In genomic region chr7:64574481-64575159, GRCh38 we compare ENCODE assay signal across 12 cellular contexts. TPM values are rescaled to one million over a fixed set of nuclear protein-coding genes. Genes with fewer than 3 reads are reported as not detected.
A peak's percentile ranks its signal among the peaks of the same experiment; 100 is the strongest.
DNase-seq lines count a peak whose midpoint lies in the region; ATAC-seq and TF ChIP-seq lines count a peak whose summit lies in the region.
"Had no signal": no experiment of that assay in that cellular context is flagged by ENCODE, and none has a peak within 500 bp of the region (broad histone marks: within the 10 kb centered on the region; RNA-seq: fewer than 3 reads in every experiment).

No MANE protein-coding gene starts in this region.

- TF ChIP-seq CTCF in dorsolateral prefrontal cortex (IDR thresholded peaks at IDR 0.05 in 54 of 56, conservative IDR thresholded peaks at IDR 0.05 in 2 of 56; ENCODE audit: low read depth in 1 of 56, partially characterized antibody in 56 of 56): no peak
- no peak for TF ChIP-seq CTCF in GM10266 (IDR thresholded peaks at IDR 0.05; ENCODE audit: control insufficient read depth, insufficient read depth, low read depth, missing control alignments)

- H3K27me3 ChIP-seq in dorsolateral prefrontal cortex: peaks cover 0 to 5% (median 0%) of the 10 kb centered on the region in 45 donors
- H3K27me3 ChIP-seq: ascending aorta had no signal

- peak overlapping the region in 53 of 59 donors; percentile 27 to 70 (median 50) for H3K4me3 ChIP-seq in dorsolateral prefrontal cortex
- peak overlapping the region; percentile 17 for H3K4me3 ChIP-seq in urinary bladder (ENCODE audit: low read depth, low read length)
- H3K4me3 ChIP-seq: A549, SK-N-MC had no signal

- no peak overlapping the region for H3K27ac ChIP-seq in dorsolateral prefrontal cortex
- H3K27ac ChIP-seq in urinary bladder (ENCODE audit: low read depth): no peak overlapping the region
- H3K27ac ChIP-seq: A549, ascending aorta, SK-N-MC had no signal

- peaks cover 8% of the 10 kb centered on the region for H3K4me1 Mint-ChIP-seq in activated T-cell treated with anti-CD3 and anti-CD28 coated beads, Interleukin-2, amount 50 U/mL, for 24 hours (ENCODE audit: low read depth)
- H3K4me1 Mint-ChIP-seq: neural crest cell had no signal

- H3K9me3 Mint-ChIP-seq in activated T-cell treated with anti-CD3 and anti-CD28 coated beads, Interleukin-2, amount 50 U/mL, for 24 hours: peaks cover 4% of the 10 kb centered on the region

- H3K36me3 ChIP-seq in urinary bladder (ENCODE audit: insufficient read depth): no peaks in the 10 kb centered on the region
- H3K36me3 ChIP-seq: ascending aorta had no signal

- intact Hi-C loops in dorsolateral prefrontal cortex (cut with DNase I): no loop called here

- H3K36me3 Mint-ChIP-seq in activated T-cell treated with anti-CD3 and anti-CD28 coated beads, Interleukin-2, amount 50 U/mL, for 24 hours (ENCODE audit: low read depth): peaks cover 7% of the 10 kb centered on the region

- DNase-seq in activated T-cell treated with anti-CD3 and anti-CD28 coated beads, Interleukin-2, amount 50 U/mL, for 24 hours: no peak
- DNase-seq in activated T-cell treated with anti-CD3 and anti-CD28 coated beads, Interleukin-2, amount 50 U/mL, for 48 hours: no peak
- DNase-seq in dorsolateral prefrontal cortex (peak in 6 of 10 donors; percentile 22 to 63 (median 58)), lung microvascular endothelial cell (ENCODE audit: low read depth in 2 of 2) (peak; percentile 54 to 56), GM10266 (ENCODE audit: extremely low spot score) (no peak)

- H3K27me3 Mint-ChIP-seq in activated T-cell treated with anti-CD3 and anti-CD28 coated beads, Interleukin-2, amount 50 U/mL, for 24 hours: peaks cover 22% of the 10 kb centered on the region

- WGBS in urinary bladder: 11% methylated on average over 26 of the region's 26 CpGs

- no peaks in the 10 kb centered on the region for H3K4me1 ChIP-seq in urinary bladder (ENCODE audit: insufficient read depth)
- H3K4me1 ChIP-seq: A549, ascending aorta had no signal

- no peak for ATAC-seq in HG03025 (IDR thresholded peaks at IDR 0.05; ENCODE audit: low FRiP score, unreplicated experiment)
- no peak for ATAC-seq in GM19395 (IDR thresholded peaks at IDR 0.05; ENCODE audit: unreplicated experiment)
- ATAC-seq: A549 had no signal

- H3K4me3 Mint-ChIP-seq in activated T-cell treated with anti-CD3 and anti-CD28 coated beads, Interleukin-2, amount 50 U/mL, for 24 hours: peak overlapping the region; percentile 47
- H3K4me3 Mint-ChIP-seq: neural crest cell had no signal

- H3K27ac Mint-ChIP-seq in activated T-cell treated with anti-CD3 and anti-CD28 coated beads, Interleukin-2, amount 50 U/mL, for 24 hours: no peak overlapping the region

RNA-seq across cellular contexts. Expression of gene ZNF680, which starts 11.7 kb away (rescaled TPM):
- 10 to 100 TPM; 31.2 to 76.7 (median 49.4) TPM for total RNA-seq in dorsolateral prefrontal cortex
- 5.9 and 13.5 TPM in 2 replicates for total RNA-seq in lung microvascular endothelial cell
- 63.0 TPM for total RNA-seq in urinary bladder
- polyA plus RNA-seq in urinary bladder: 8.4 TPM

Comparison
In these comparisons a context has a peak if more than half of its experiments do, and no peak if none do; other contexts are left out.
1. DNase-seq: peak in dorsolateral prefrontal cortex (6 of 10) and lung microvascular endothelial cell (2 of 2); none in activated T-cell treated with anti-CD3 and anti-CD28 coated beads, Interleukin-2, amount 50 U/mL, for 24 hours (single experiment), activated T-cell treated with anti-CD3 and anti-CD28 coated beads, Interleukin-2, amount 50 U/mL, for 48 hours (0 of 2) and GM10266 (single experiment).